Comparison of ENCODE assay signal across 12 cellular contexts in the genomic region with DNA sequence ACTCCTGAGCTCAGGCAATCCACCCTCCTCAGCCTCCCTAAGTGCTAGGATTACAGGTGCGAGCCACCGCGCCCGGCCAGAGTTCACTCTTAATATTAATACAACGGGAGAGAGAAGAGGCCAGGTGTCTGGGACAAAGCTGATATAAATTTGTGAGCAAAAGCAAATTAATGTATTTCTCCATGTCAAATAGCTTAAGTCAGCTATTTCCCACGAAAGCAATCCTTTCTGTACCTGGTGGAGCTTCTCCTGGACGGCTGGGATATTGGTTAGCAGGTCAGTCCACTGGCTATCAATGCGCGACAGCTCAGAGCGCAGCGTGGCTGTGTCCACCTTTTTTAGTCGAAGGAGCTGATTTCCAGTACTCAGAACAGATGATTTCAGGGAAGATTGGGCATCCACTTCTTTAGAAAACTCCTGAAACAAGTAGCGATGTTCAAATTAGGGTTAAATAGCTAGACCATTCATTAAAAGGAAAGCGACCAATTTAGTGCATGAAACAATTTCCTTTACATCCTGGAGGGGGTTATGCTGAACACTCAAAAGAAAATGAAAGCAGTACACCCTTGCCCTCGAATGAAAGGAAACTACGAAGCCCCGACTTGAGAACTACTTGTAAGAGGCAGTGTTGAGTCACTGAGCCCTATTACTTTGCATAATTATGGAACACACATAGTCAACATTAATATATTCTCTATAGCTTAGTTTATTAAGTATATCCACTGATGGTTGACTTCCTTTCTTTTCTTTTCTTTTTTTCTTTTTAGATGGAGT.
A peak's percentile ranks its signal among the peaks of the same experiment; 100 is the strongest.
DNase-seq lines count a peak whose midpoint lies in the region; ATAC-seq and TF ChIP-seq lines count a peak whose summit lies in the region.
"Had no signal": no experiment of that assay in that cellular context is flagged by ENCODE, and none has a peak within 500 bp of the region (broad histone marks: within the 10 kb centered on the region; RNA-seq: fewer than 3 reads in every experiment).

No MANE protein-coding gene starts in this region.

- no peak overlapping the region for H4K8ac ChIP-seq in H9 (replicated peaks; ENCODE audit: insufficient read length, low read depth, low read length)

- H2AFZ ChIP-seq in H9 (ENCODE audit: low read length), result no peak overlapping the region

- H3K4me3 Mint-ChIP-seq in activated naive CD4-positive, alpha-beta T cell treated with anti-CD3 and anti-CD28 coated beads, Interleukin-2, amount 10 ng/mL, durations not matched to agents 7 days and 5 days, result peak overlapping the region; percentile 53
- no peak overlapping the region for H3K4me3 Mint-ChIP-seq in H9

- H3K79me2 ChIP-seq in H9 (ENCODE audit: insufficient read depth, low read length), result no peaks in the 10 kb centered on the region

- H3K27me3 ChIP-seq in left lung (no peaks in the 10 kb centered on the region), upper lobe of right lung (no peaks in the 10 kb centered on the region), adrenal gland (no peaks in the 10 kb centered on the region), H9 (ENCODE audit: insufficient read depth, low read length) (no peaks in the 10 kb centered on the region; the same call in 1 of the 2 replicates)
- H3K27me3 ChIP-seq: transverse colon had no signal

- H3K14ac ChIP-seq in H9 (ENCODE audit: insufficient read depth, low read length), result no peak overlapping the region

- no peak overlapping the region for H2BK20ac ChIP-seq in H9 (ENCODE audit: low read depth, low read length, poor library complexity, severe bottlenecking)

- H4K5ac ChIP-seq in H9 (ENCODE audit: insufficient read length, low read depth, low read length), result no peak overlapping the region

- H3K18ac ChIP-seq in H9 (ENCODE audit: insufficient read length, low read depth, low read length), result no peak overlapping the region

- no peak overlapping the region for H3K4ac ChIP-seq in H9 (ENCODE audit: low read depth, low read length)

- H3K23me2 ChIP-seq in H9 (ENCODE audit: insufficient read length, low read depth, low read length, poor library complexity, severe bottlenecking), result no peaks in the 10 kb centered on the region

- H3K23ac ChIP-seq in H9 (ENCODE audit: insufficient read length, low read depth, low read length), result no peak overlapping the region

- no peak overlapping the region for H3K56ac ChIP-seq in H9 (ENCODE audit: insufficient read length, low read depth, low read length)

- no peaks in the 10 kb centered on the region for H3K9me3 Mint-ChIP-seq in activated naive CD4-positive, alpha-beta T cell treated with anti-CD3 and anti-CD28 coated beads, Interleukin-2, amount 10 ng/mL, durations not matched to agents 7 days and 5 days
- H3K9me3 Mint-ChIP-seq in H9, result no peaks in the 10 kb centered on the region

- no peak overlapping the region for H3K4me2 ChIP-seq in H9 (ENCODE audit: insufficient read depth, insufficient read length, low read length)

- H3K9ac ChIP-seq in H9 (ENCODE audit: extremely low read depth, insufficient read length, low read length), result no peak overlapping the region

- TF ChIP-seq CTCF in left lung (IDR thresholded peaks at IDR 0.05) (no peak), upper lobe of right lung (IDR thresholded peaks at IDR 0.05) (no peak), adrenal gland (IDR thresholded peaks at IDR 0.05) (no peak), H9 (conservative IDR thresholded peaks at IDR 0.05) (no peak)

- TF ChIP-seq POLR2A in adrenal gland (IDR thresholded peaks at IDR 0.05), result no peak

- peak overlapping the region; percentile 88 for H3K27ac Mint-ChIP-seq in activated naive CD4-positive, alpha-beta T cell treated with anti-CD3 and anti-CD28 coated beads, Interleukin-2, amount 10 ng/mL, durations not matched to agents 7 days and 5 days
- no peak overlapping the region for H3K27ac Mint-ChIP-seq in H9

- no peak overlapping the region for H2BK15ac ChIP-seq in H9 (ENCODE audit: low read depth, low read length)

- no peak overlapping the region for H3T11ph ChIP-seq in H9 (ENCODE audit: low read length)

- CTCF ChIA-PET in activated naive CD4-positive, alpha-beta T cell treated with anti-CD3 and anti-CD28 coated beads, Interleukin-2, amount 10 ng/mL, durations not matched to agents 7 days and 5 days (lab: Charles Lee), result interaction anchor here (0.8 to 1.6 kb wide), 4 partner anchors 26 to 109 kb away, joined by 3 to 5 read pairs (median 4); no protein-coding TSS in a partner anchor

- no peaks in the 10 kb centered on the region for H3K79me1 ChIP-seq in H9 (ENCODE audit: insufficient read depth, low read depth, low read length, poor library complexity, severe bottlenecking)

- peak overlapping the region; percentile 46 to 62 for H3K27ac ChIP-seq in left lung
- H3K27ac ChIP-seq in upper lobe of right lung, result peak overlapping the region; percentile 34
- H3K27ac ChIP-seq in adrenal gland, result peak overlapping the region in 1 of 5 donors; percentile 14
- H3K27ac ChIP-seq in H9 (ENCODE audit: insufficient read length, low read depth, low read length), result no peak overlapping the region

- H3K9me3 ChIP-seq in left lung, result no peaks in the 10 kb centered on the region
- H3K9me3 ChIP-seq in upper lobe of right lung, result no peaks in the 10 kb centered on the region
- no peaks in the 10 kb centered on the region for H3K9me3 ChIP-seq in adrenal gland (replicated peaks in 1 of 3)
- no peaks in the 10 kb centered on the region for H3K9me3 ChIP-seq in H9 (ENCODE audit: control insufficient read depth, low read depth, low read length)
- H3K9me3 ChIP-seq: transverse colon had no signal

- H2AK5ac ChIP-seq in H9 (ENCODE audit: insufficient read length, low read length), result no peak overlapping the region

- peaks cover 30% of the 10 kb centered on the region for H3K4me1 Mint-ChIP-seq in activated naive CD4-positive, alpha-beta T cell treated with anti-CD3 and anti-CD28 coated beads, Interleukin-2, amount 10 ng/mL, durations not matched to agents 7 days and 5 days
- no peaks in the 10 kb centered on the region for H3K4me1 Mint-ChIP-seq in H9

- H3K4me3 ChIP-seq in left lung (no peak overlapping the region), upper lobe of right lung (no peak overlapping the region), adrenal gland (no peak overlapping the region)
- H3K4me3 ChIP-seq: K562, transverse colon had no signal

- H3K36me3 Mint-ChIP-seq in activated naive CD4-positive, alpha-beta T cell treated with anti-CD3 and anti-CD28 coated beads, Interleukin-2, amount 10 ng/mL, durations not matched to agents 7 days and 5 days, result peaks cover 47% of the 10 kb centered on the region
- H3K36me3 Mint-ChIP-seq in H9 (ENCODE audit: insufficient read depth in 1 of 3, low read depth in 3 of 3), result no peaks in the 10 kb centered on the region

- no peak overlapping the region for H2BK120ac ChIP-seq in H9 (ENCODE audit: low read depth, low read length, poor library complexity, severe bottlenecking)

- intact Hi-C loops in left ventricle myocardium superior (cut with micrococcal nuclease), result no loop called here
- intact Hi-C loops in Right ventricle myocardium superior (cut with DNase I), result no loop called here
- intact Hi-C loops in left lung (cut with DNase I), result no loop called here
- intact Hi-C loops in upper lobe of right lung (cut with DNase I), result no loop called here
- intact Hi-C loops in adrenal gland (cut with DNase I), result no loop called here

- H4K20me1 ChIP-seq in H9 (ENCODE audit: control insufficient read depth, insufficient read depth, insufficient read length), result no peaks in the 10 kb centered on the region

- no peak overlapping the region for H2BK12ac ChIP-seq in H9 (ENCODE audit: insufficient read length, low read depth, low read length)

- ATAC-seq in left ventricle myocardium superior (peak; percentile 10), Right ventricle myocardium superior (ENCODE audit: poor library complexity) (no peak), left lung (no peak), upper lobe of right lung (no peak)

- no peak for DNase-seq in left ventricle myocardium superior
- DNase-seq in Right ventricle myocardium superior, result no peak
- DNase-seq in activated naive CD4-positive, alpha-beta T cell treated with anti-CD3 and anti-CD28 coated beads, Interleukin-2, amount 10 ng/mL, durations not matched to agents 7 days and 5 days, result peak; percentile 50
- no peak for DNase-seq in left lung
- DNase-seq in upper lobe of right lung, result no peak
- DNase-seq in glomerular visceral epithelial cell (ENCODE audit: extremely low spot score), result no peak
- DNase-seq in adrenal gland, result no peak
- DNase-seq in H9, result no peak
- DNase-seq: cortex of kidney, NCI-H2029, transverse colon had no signal

- H3K36me3 ChIP-seq in left lung (peaks cover 0 to 94% of the 10 kb centered on the region in 2 donors), upper lobe of right lung (peaks cover 97% of the 10 kb centered on the region), adrenal gland (replicated peaks in 1 of 2) (peaks cover 0 to 73% of the 10 kb centered on the region in 2 donors)

- no peak overlapping the region for H4K91ac ChIP-seq in H9 (ENCODE audit: insufficient read length, low read depth, low read length)

- peaks cover 7 to 8% of the 10 kb centered on the region in 2 donors for H3K4me1 ChIP-seq in left lung
- no peaks in the 10 kb centered on the region for H3K4me1 ChIP-seq in upper lobe of right lung
- no peaks in the 10 kb centered on the region for H3K4me1 ChIP-seq in adrenal gland (replicated peaks in 1 of 2)
- no peaks in the 10 kb centered on the region for H3K4me1 ChIP-seq in H9 (ENCODE audit: insufficient read depth, low read length)
- H3K4me1 ChIP-seq: transverse colon had no signal

- H3K27me3 Mint-ChIP-seq in activated naive CD4-positive, alpha-beta T cell treated with anti-CD3 and anti-CD28 coated beads, Interleukin-2, amount 10 ng/mL, durations not matched to agents 7 days and 5 days, result no peaks in the 10 kb centered on the region
- H3K27me3 Mint-ChIP-seq in H9 (ENCODE audit: low read depth), result no peaks in the 10 kb centered on the region

- 89 to 95% (median 92%) methylated on average over 17 of the region's 17 CpGs for WGBS in adrenal gland, 4 donors
- no CpG with 5 or more reads among the region's 17 CpGs for WGBS in H9 (ENCODE audit: extremely low coverage, insufficient read length, low lambda C conversion rate)

- no peak overlapping the region for H2BK5ac ChIP-seq in H9 (ENCODE audit: insufficient read length, low read length)
